1 cellular context compared by ENCODE assay signal in the genomic region with DNA sequence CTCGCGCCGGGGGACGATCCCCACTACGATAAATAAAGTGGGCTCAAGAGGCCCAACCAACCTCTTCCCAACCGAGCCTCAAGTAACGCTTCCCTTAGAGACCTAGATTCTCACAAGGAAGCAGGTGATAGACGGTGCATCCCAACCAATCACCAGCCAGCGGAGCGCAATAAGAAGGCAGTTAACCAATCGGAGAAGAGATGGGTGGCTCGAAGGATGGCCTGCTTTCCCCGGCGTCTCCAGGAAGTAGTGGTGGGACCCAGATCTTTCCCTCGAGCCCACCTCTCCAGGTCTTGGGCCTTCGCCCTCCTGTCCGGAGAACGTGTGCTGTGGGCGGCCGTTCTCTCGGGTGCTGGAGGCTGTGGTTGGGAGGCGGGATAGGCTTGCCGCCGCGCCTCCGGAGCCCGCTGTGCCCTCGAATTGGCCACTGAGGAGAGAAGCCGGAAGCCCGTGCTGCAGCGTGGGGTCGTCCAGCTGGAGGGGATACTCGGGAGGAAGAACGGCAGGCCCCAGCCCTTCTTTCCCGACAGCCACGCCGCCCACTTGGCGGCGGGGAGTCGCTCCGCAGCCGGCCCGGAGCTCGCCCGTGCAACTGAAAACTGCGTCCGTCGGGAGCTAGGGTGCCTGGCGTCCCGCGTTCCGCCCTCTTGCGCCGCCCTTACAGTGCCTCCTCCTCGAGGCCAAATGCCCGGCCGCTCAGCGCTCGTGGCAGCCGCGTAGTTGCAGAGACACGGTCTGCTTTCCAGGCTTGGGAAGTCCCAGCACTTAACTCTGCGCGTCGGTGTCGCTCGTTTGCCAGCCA.
A peak's percentile ranks its signal among the peaks of the same experiment; 100 is the strongest.
TF ChIP-seq lines count a peak whose summit lies in the region.

A gene (minus strand): TSS at position 594 of the 802 bp plus-strand sequence. CDS start 2,665 bp downstream, outside the sequence.

TF ChIP-seq in HEK293, 187 proteins besides CTCF, POLR2A, EP300 and RAD21 (continued from another document and continues in another):
- TF ChIP-seq, protein P1, sequence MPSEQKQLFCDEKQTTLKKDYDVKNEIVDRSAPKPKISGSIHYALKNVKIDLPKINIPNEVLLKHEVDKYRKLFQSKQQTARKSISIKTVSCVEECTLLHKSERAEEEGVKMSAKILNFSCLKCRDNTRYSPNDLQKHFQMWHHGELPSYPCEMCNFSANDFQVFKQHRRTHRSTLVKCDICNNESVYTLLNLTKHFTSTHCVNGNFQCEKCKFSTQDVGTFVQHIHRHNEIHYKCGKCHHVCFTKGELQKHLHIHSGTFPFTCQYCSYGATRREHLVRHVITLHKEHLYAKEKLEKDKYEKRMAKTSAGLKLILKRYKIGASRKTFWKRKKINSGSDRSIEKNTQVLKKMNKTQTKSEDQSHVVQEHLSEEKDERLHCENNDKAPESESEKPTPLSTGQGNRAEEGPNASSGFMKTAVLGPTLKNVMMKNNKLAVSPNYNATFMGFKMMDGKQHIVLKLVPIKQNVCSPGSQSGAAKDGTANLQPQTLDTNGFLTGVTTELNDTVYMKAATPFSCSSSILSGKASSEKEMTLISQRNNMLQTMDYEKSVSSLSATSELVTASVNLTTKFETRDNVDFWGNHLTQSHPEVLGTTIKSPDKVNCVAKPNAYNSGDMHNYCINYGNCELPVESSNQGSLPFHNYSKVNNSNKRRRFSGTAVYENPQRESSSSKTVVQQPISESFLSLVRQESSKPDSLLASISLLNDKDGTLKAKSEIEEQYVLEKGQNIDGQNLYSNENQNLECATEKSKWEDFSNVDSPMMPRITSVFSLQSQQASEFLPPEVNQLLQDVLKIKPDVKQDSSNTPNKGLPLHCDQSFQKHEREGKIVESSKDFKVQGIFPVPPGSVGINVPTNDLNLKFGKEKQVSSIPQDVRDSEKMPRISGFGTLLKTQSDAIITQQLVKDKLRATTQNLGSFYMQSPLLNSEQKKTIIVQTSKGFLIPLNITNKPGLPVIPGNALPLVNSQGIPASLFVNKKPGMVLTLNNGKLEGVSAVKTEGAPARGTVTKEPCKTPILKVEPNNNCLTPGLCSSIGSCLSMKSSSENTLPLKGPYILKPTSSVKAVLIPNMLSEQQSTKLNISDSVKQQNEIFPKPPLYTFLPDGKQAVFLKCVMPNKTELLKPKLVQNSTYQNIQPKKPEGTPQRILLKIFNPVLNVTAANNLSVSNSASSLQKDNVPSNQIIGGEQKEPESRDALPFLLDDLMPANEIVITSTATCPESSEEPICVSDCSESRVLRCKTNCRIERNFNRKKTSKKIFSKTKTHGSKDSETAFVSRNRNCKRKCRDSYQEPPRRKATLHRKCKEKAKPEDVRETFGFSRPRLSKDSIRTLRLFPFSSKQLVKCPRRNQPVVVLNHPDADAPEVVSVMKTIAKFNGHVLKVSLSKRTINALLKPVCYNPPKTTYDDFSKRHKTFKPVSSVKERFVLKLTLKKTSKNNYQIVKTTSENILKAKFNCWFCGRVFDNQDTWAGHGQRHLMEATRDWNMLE (tag by site-specific recombination; conservative IDR thresholded peaks at IDR 0.05; ENCODE audit: low read depth), result peak; percentile 79
- TF ChIP-seq TCF7L2 (IDR thresholded peaks at IDR 0.05; ENCODE audit: borderline replicate concordance, low read depth, low read length), result no peak
- no peak for TF ChIP-seq ZNF530 (tag by site-specific recombination; IDR thresholded peaks at IDR 0.05; ENCODE audit: low read depth)
- TF ChIP-seq ZBTB20 (tag by site-specific recombination; IDR thresholded peaks at IDR 0.05), result peak; percentile 54; the same call in 1 of the 2 replicates
- TF ChIP-seq ZNF596 (tag by site-specific recombination; IDR thresholded peaks at IDR 0.05), result no peak
- no peak for TF ChIP-seq ZNF830 (tag by site-specific recombination; IDR thresholded peaks at IDR 0.05; ENCODE audit: low read depth)
- peak; percentile 84; the same call in 1 of the 2 replicates for TF ChIP-seq ZNF324 (tag by site-specific recombination; IDR thresholded peaks at IDR 0.05)
- TF ChIP-seq, protein P2, sequence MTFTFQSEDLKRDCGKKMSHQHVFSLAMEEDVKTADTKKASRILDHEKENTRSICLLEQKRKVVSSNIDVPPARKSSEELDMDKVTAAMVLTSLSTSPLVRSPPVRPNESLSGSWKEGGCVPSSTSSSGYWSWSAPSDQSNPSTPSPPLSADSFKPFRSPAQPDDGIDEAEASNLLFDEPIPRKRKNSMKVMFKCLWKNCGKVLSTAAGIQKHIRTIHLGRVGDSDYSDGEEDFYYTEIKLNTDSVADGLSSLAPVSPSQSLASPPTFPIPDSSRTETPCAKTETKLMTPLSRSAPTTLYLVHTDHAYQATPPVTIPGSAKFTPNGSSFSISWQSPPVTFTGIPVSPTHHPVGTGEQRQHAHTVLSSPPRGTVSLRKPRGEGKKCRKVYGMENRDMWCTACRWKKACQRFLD (tag by site-specific recombination; IDR thresholded peaks at IDR 0.05), result no peak
- TF ChIP-seq ZNF341 (tag by site-specific recombination; IDR thresholded peaks at IDR 0.05; ENCODE audit: low read depth), result peak; percentile 92
- no peak for TF ChIP-seq ZNF768 (tag by site-specific recombination; IDR thresholded peaks at IDR 0.05)
- TF ChIP-seq, protein P3, sequence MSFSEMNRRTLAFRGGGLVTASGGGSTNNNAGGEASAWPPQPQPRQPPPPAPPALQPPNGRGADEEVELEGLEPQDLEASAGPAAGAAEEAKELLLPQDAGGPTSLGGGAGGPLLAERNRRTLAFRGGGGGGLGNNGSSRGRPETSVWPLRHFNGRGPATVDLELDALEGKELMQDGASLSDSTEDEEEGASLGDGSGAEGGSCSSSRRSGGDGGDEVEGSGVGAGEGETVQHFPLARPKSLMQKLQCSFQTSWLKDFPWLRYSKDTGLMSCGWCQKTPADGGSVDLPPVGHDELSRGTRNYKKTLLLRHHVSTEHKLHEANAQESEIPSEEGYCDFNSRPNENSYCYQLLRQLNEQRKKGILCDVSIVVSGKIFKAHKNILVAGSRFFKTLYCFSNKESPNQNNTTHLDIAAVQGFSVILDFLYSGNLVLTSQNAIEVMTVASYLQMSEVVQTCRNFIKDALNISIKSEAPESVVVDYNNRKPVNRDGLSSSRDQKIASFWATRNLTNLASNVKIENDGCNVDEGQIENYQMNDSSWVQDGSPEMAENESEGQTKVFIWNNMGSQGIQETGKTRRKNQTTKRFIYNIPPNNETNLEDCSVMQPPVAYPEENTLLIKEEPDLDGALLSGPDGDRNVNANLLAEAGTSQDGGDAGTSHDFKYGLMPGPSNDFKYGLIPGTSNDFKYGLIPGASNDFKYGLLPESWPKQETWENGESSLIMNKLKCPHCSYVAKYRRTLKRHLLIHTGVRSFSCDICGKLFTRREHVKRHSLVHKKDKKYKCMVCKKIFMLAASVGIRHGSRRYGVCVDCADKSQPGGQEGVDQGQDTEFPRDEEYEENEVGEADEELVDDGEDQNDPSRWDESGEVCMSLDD (tag by site-specific recombination; IDR thresholded peaks at IDR 0.05), result 0 out of 2 replicates have a peak, but pooled peaks have one; percentile 33
- peak; percentile 84 for TF ChIP-seq SP2 (tag by site-specific recombination; IDR thresholded peaks at IDR 0.05)
- peak; percentile 68 for TF ChIP-seq YY2 (tag by site-specific recombination; IDR thresholded peaks at IDR 0.05)
- no peak for TF ChIP-seq ZNF701 (tag by site-specific recombination; IDR thresholded peaks at IDR 0.05)
- 0 out of 2 replicates have a peak, but pooled peaks have one; percentile 18 for TF ChIP-seq ZIC2 (tag by site-specific recombination; IDR thresholded peaks at IDR 0.05)
- TF ChIP-seq, protein P4, sequence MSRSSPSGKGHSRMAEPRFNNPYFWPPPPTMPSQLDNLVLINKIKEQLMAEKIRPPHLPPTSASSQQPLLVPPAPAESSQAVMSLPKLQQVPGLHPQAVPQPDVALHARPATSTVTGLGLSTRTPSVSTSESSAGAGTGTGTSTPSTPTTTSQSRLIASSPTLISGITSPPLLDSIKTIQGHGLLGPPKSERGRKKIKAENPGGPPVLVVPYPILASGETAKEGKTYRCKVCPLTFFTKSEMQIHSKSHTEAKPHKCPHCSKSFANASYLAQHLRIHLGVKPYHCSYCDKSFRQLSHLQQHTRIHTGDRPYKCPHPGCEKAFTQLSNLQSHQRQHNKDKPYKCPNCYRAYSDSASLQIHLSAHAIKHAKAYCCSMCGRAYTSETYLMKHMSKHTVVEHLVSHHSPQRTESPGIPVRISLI (tag by site-specific recombination; IDR thresholded peaks at IDR 0.05), result no peak
- TF ChIP-seq ZBTB7A (tag by site-specific recombination; IDR thresholded peaks at IDR 0.05; ENCODE audit: low read depth), result no peak
- no peak for TF ChIP-seq SCRT1 (tag by site-specific recombination; IDR thresholded peaks at IDR 0.05; ENCODE audit: borderline replicate concordance)
- no peak for TF ChIP-seq SETDB1 (IDR thresholded peaks at IDR 0.05; ENCODE audit: insufficient read length, low read length)
- TF ChIP-seq HOXA7 (CRISPR knock-in tag; IDR thresholded peaks at IDR 0.05; ENCODE audit: borderline replicate concordance), result no peak
- no peak for TF ChIP-seq ZNF223 (tag by site-specific recombination; IDR thresholded peaks at IDR 0.05)
- no peak for TF ChIP-seq TRIM28 (IDR thresholded peaks at IDR 0.05; ENCODE audit: borderline replicate concordance, low read length)
- TF ChIP-seq GLI4 (tag by site-specific recombination; IDR thresholded peaks at IDR 0.05), result peak; percentile 85
- peak; percentile 98 for TF ChIP-seq ZFP69B (tag by site-specific recombination; IDR thresholded peaks at IDR 0.05)
- TF ChIP-seq ZNF660 (tag by site-specific recombination; IDR thresholded peaks at IDR 0.05), result peak; percentile 86
- no peak for TF ChIP-seq ZNF19 (tag by site-specific recombination; IDR thresholded peaks at IDR 0.05; ENCODE audit: low read depth)
- no peak for TF ChIP-seq ZNF521 (tag by site-specific recombination; IDR thresholded peaks at IDR 0.05)
- no peak for TF ChIP-seq ZNF302 (tag by site-specific recombination; IDR thresholded peaks at IDR 0.05; ENCODE audit: low read depth)
- TF ChIP-seq ZNF792 (tag by site-specific recombination; IDR thresholded peaks at IDR 0.05), result no peak
- TF ChIP-seq ZNF837 (tag by site-specific recombination; IDR thresholded peaks at IDR 0.05), result no peak
- no peak for TF ChIP-seq ZNF214 (tag by site-specific recombination; IDR thresholded peaks at IDR 0.05; ENCODE audit: borderline replicate concordance)
- TF ChIP-seq, protein P5, sequence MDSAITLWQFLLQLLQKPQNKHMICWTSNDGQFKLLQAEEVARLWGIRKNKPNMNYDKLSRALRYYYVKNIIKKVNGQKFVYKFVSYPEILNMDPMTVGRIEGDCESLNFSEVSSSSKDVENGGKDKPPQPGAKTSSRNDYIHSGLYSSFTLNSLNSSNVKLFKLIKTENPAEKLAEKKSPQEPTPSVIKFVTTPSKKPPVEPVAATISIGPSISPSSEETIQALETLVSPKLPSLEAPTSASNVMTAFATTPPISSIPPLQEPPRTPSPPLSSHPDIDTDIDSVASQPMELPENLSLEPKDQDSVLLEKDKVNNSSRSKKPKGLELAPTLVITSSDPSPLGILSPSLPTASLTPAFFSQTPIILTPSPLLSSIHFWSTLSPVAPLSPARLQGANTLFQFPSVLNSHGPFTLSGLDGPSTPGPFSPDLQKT (IDR thresholded peaks at IDR 0.05; ENCODE audit: borderline replicate concordance, low read depth, low read length), result no peak
- no peak for TF ChIP-seq ZNF549 (tag by site-specific recombination; IDR thresholded peaks at IDR 0.05)
- TF ChIP-seq ZNF266 (tag by site-specific recombination; IDR thresholded peaks at IDR 0.05; ENCODE audit: low read depth), result no peak
- peak; percentile 69 for TF ChIP-seq ZNF394 (tag by site-specific recombination; IDR thresholded peaks at IDR 0.05; ENCODE audit: borderline replicate concordance)
- TF ChIP-seq, protein P6, sequence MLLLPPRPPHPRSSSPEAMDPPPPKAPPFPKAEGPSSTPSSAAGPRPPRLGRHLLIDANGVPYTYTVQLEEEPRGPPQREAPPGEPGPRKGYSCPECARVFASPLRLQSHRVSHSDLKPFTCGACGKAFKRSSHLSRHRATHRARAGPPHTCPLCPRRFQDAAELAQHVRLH (tag by site-specific recombination; IDR thresholded peaks at IDR 0.05), result peak; percentile 71; the same call in 1 of the 2 replicates
- no peak for TF ChIP-seq ZNF184 (tag by site-specific recombination; IDR thresholded peaks at IDR 0.05)
- TF ChIP-seq ZSCAN23 (tag by site-specific recombination; IDR thresholded peaks at IDR 0.05), result 0 out of 2 replicates have a peak, but pooled peaks have one; percentile 58
- TF ChIP-seq ZNF133 (tag by site-specific recombination; IDR thresholded peaks at IDR 0.05), result no peak
- TF ChIP-seq ZNF169 (tag by site-specific recombination; IDR thresholded peaks at IDR 0.05), result no peak
- no peak for TF ChIP-seq SCRT2 (tag by site-specific recombination; IDR thresholded peaks at IDR 0.05)
- no peak for TF ChIP-seq ZNF211 (tag by site-specific recombination; IDR thresholded peaks at IDR 0.05; ENCODE audit: low read depth)
- TF ChIP-seq ZNF529 (tag by site-specific recombination; IDR thresholded peaks at IDR 0.05; ENCODE audit: insufficient replicate concordance), result no peak
- TF ChIP-seq OVOL3 (tag by site-specific recombination; IDR thresholded peaks at IDR 0.05), result peak; percentile 55; the same call in 1 of the 2 replicates
- TF ChIP-seq ZNF654 (tag by site-specific recombination; IDR thresholded peaks at IDR 0.05; ENCODE audit: low read depth), result no peak
- TF ChIP-seq ZNF248 (tag by site-specific recombination; IDR thresholded peaks at IDR 0.05), result no peak
- TF ChIP-seq IKZF3 (tag by site-specific recombination; IDR thresholded peaks at IDR 0.05), result 0 out of 2 replicates have a peak, but pooled peaks have one; percentile 24
- peak; percentile 89 for TF ChIP-seq KLF8 (tag by site-specific recombination; IDR thresholded peaks at IDR 0.05)
- TF ChIP-seq, protein P7, sequence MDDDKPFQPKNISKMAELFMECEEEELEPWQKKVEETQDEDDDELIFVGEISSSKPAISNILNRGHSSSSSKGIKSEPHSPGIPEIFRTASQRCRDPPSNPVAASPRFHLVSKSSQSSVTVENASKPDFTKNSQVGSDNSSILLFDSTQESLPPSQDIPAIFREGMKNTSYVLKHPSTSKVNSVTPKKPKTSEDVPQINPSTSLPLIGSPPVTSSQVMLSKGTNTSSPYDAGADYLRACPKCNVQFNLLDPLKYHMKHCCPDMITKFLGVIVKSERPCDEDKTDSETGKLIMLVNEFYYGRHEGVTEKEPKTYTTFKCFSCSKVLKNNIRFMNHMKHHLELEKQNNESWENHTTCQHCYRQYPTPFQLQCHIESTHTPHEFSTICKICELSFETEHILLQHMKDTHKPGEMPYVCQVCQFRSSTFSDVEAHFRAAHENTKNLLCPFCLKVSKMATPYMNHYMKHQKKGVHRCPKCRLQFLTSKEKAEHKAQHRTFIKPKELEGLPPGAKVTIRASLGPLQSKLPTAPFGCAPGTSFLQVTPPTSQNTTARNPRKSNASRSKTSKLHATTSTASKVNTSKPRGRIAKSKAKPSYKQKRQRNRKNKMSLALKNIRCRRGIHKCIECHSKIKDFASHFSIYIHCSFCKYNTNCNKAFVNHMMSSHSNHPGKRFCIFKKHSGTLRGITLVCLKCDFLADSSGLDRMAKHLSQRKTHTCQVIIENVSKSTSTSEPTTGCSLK (tag by site-specific recombination; IDR thresholded peaks at IDR 0.05), result no peak
- TF ChIP-seq, protein P8, sequence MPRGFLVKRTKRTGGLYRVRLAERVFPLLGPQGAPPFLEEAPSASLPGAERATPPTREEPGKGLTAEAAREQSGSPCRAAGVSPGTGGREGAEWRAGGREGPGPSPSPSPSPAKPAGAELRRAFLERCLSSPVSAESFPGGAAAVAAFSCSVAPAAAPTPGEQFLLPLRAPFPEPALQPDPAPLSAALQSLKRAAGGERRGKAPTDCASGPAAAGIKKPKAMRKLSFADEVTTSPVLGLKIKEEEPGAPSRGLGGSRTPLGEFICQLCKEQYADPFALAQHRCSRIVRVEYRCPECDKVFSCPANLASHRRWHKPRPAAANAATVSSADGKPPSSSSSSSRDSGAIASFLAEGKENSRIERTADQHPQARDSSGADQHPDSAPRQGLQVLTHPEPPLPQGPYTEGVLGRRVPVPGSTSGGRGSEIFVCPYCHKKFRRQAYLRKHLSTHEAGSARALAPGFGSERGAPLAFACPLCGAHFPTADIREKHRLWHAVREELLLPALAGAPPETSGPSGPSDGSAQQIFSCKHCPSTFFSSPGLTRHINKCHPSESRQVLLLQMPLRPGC (tag by site-specific recombination; IDR thresholded peaks at IDR 0.05), result peak; percentile 77
